In genomic region chr7:3732395-3732794, GRCh38 we compare ENCODE assay signal across 6 cellular contexts.
"Had no signal": no experiment of that assay in that cellular context is flagged by ENCODE, and none has a peak within 500 bp of the region (broad histone marks: within the 10 kb centered on the region; RNA-seq: fewer than 3 reads in every experiment).

No MANE protein-coding gene starts in this region.

- FAIRE-seq: H1, H54, HepG2 had no signal

- DNase-seq: H9, HCEC 1CT, KBM-7 had no signal
